ENCODE assay signal across 13 cellular contexts in genomic region chr19:14410054-14410774, GRCh38. TPM values are rescaled to one million over a fixed set of nuclear protein-coding genes. Genes with fewer than 3 reads are reported as not detected.
A peak's percentile ranks its signal among the peaks of the same experiment; 100 is the strongest.
DNase-seq lines count a peak whose midpoint lies in the region; ATAC-seq and TF ChIP-seq lines count a peak whose summit lies in the region.
"Had no signal": no experiment of that assay in that cellular context is flagged by ENCODE, and none has a peak within 500 bp of the region (broad histone marks: within the 10 kb centered on the region; RNA-seq: fewer than 3 reads in every experiment).

No MANE protein-coding gene starts in this region.

- no peak for DNase-seq in T-helper 2 cell treated with Interferon-gamma antibody and Interleukin-4, amounts not matched to agents 5 μg/mL and 100 μg/mL, for 36 hours (ENCODE audit: low spot score)
- DNase-seq in osteoblast (ENCODE audit: insufficient read length, low spot score, missing footprints) (peak; percentile 79), NOMO-1 treated with dmso at 0.1 percent for 144 hours (lab: John Stamatoyannopoulos, UW; ENCODE audit: unreplicated experiment) (no peak), SJCRH30 (no peak), gastrocnemius medialis (no peak), NCI-H774 (lab: John Stamatoyannopoulos, UW) (no peak)
- DNase-seq: NCI-H2029, small intestine, thyroid gland had no signal

- no peaks in the 10 kb centered on the region for H3K27me3 ChIP-seq in osteoblast (ENCODE audit: insufficient read depth, low read length)
- H3K27me3 ChIP-seq in SJCRH30 = no peaks in the 10 kb centered on the region
- no peaks in the 10 kb centered on the region for H3K27me3 ChIP-seq in gastrocnemius medialis
- H3K27me3 ChIP-seq: thyroid gland had no signal

- H3K27ac Mint-ChIP-seq in T-helper 2 cell treated with Interferon-gamma antibody and Interleukin-4, amounts not matched to agents 5 μg/mL and 100 μg/mL, for 36 hours = peak overlapping the region; percentile 55
- peak overlapping the region; percentile 66 for H3K27ac Mint-ChIP-seq in activated naive CD8-positive, alpha-beta T cell

- ATAC-seq in gastrocnemius medialis = no peak

- in situ Hi-C loops in gastrocnemius medialis (cut with MboI; ENCODE audit: low sequenced_read_pairs in 4 of 4) = no loop called here

- H3K4me3 ChIP-seq in osteoblast (ENCODE audit: insufficient read depth, low read length) = no peak overlapping the region
- no peak overlapping the region for H3K4me3 ChIP-seq in SJCRH30
- no peak overlapping the region for H3K4me3 ChIP-seq in gastrocnemius medialis
- H3K4me3 ChIP-seq: thyroid gland had no signal

- H3K79me2 ChIP-seq in osteoblast (ENCODE audit: insufficient read depth, low read length) = peaks cover 54% of the 10 kb centered on the region

- H3K4me1 ChIP-seq in osteoblast (ENCODE audit: insufficient read depth, low read length) = peaks cover 9% of the 10 kb centered on the region
- H3K4me1 ChIP-seq in SJCRH30 = peaks cover 18% of the 10 kb centered on the region
- H3K4me1 ChIP-seq in gastrocnemius medialis = peaks cover 0 to 5% of the 10 kb centered on the region in 2 donors

- H4K20me1 ChIP-seq in osteoblast (ENCODE audit: insufficient read depth, low read length) = peaks cover 50% of the 10 kb centered on the region

- H3K4me2 ChIP-seq in osteoblast (ENCODE audit: insufficient read depth, low read length) = no peak overlapping the region

- no peaks in the 10 kb centered on the region for H3K9me3 Mint-ChIP-seq in T-helper 2 cell treated with Interferon-gamma antibody and Interleukin-4, amounts not matched to agents 5 μg/mL and 100 μg/mL, for 36 hours
- H3K9me3 Mint-ChIP-seq in activated naive CD8-positive, alpha-beta T cell (ENCODE audit: low read depth) = no peaks in the 10 kb centered on the region
- H3K9me3 Mint-ChIP-seq: activated naive CD4-positive, alpha-beta T cell treated with anti-CD3 and anti-CD28 coated beads, Interleukin-2, amount 50 U/mL, for 24 hours had no signal

- H3K36me3 ChIP-seq in osteoblast (ENCODE audit: insufficient read depth, low read length) (peaks cover 70% of the 10 kb centered on the region), SJCRH30 (peaks cover 83% of the 10 kb centered on the region), gastrocnemius medialis (peaks cover 0 to 74% of the 10 kb centered on the region in 2 donors)

- no peaks in the 10 kb centered on the region for H3K27me3 Mint-ChIP-seq in T-helper 2 cell treated with Interferon-gamma antibody and Interleukin-4, amounts not matched to agents 5 μg/mL and 100 μg/mL, for 36 hours (ENCODE audit: low read depth)
- no peaks in the 10 kb centered on the region for H3K27me3 Mint-ChIP-seq in activated naive CD8-positive, alpha-beta T cell
- H3K27me3 Mint-ChIP-seq: activated naive CD4-positive, alpha-beta T cell treated with anti-CD3 and anti-CD28 coated beads, Interleukin-2, amount 50 U/mL, for 24 hours had no signal

- intact Hi-C loops in gastrocnemius medialis (cut with DNase I; ENCODE audit: low total_unique reads) = no loop called here

- peaks cover 18% of the 10 kb centered on the region for H3K4me1 Mint-ChIP-seq in T-helper 2 cell treated with Interferon-gamma antibody and Interleukin-4, amounts not matched to agents 5 μg/mL and 100 μg/mL, for 36 hours (ENCODE audit: low read depth)
- H3K4me1 Mint-ChIP-seq in activated naive CD8-positive, alpha-beta T cell (ENCODE audit: low read depth) = peaks cover 29% of the 10 kb centered on the region

- H3K9me3 ChIP-seq in osteoblast (ENCODE audit: low read depth, low read length) (no peaks in the 10 kb centered on the region), SJCRH30 (replicated peaks) (no peaks in the 10 kb centered on the region), gastrocnemius medialis (no peaks in the 10 kb centered on the region)
- H3K9me3 ChIP-seq: thyroid gland had no signal

- H3K36me3 Mint-ChIP-seq in T-helper 2 cell treated with Interferon-gamma antibody and Interleukin-4, amounts not matched to agents 5 μg/mL and 100 μg/mL, for 36 hours (ENCODE audit: low read depth) = peaks cover 73% of the 10 kb centered on the region
- H3K36me3 Mint-ChIP-seq in activated naive CD8-positive, alpha-beta T cell = no peaks in the 10 kb centered on the region

- no peak overlapping the region for H2AFZ ChIP-seq in osteoblast (ENCODE audit: low read length)

- H3K27ac ChIP-seq in osteoblast (ENCODE audit: low read depth, low read length) (no peak overlapping the region), SJCRH30 (no peak overlapping the region), gastrocnemius medialis (no peak overlapping the region)
- H3K27ac ChIP-seq: HL-60, thyroid gland had no signal

- no peak overlapping the region for H3K4me3 Mint-ChIP-seq in T-helper 2 cell treated with Interferon-gamma antibody and Interleukin-4, amounts not matched to agents 5 μg/mL and 100 μg/mL, for 36 hours
- H3K4me3 Mint-ChIP-seq in activated naive CD8-positive, alpha-beta T cell = no peak overlapping the region

- no peak for TF ChIP-seq CTCF in osteoblast (IDR thresholded peaks at IDR 0.05; ENCODE audit: extremely low read depth, low read depth, low read length)
- TF ChIP-seq CTCF in gastrocnemius medialis (IDR thresholded peaks at IDR 0.05 in 4 of 5, conservative IDR thresholded peaks at IDR 0.05 in 1 of 5) = no peak

- TF ChIP-seq POLR2A in GM15510 (IDR thresholded peaks at IDR 0.05; ENCODE audit: borderline replicate concordance, extremely low read depth, insufficient read length) (peak; percentile 11), gastrocnemius medialis (IDR thresholded peaks at IDR 0.05) (no peak)

RNA-seq across cellular contexts. Expression of gene DDX39A, which starts 8.9 kb away (rescaled TPM):
- total RNA-seq in osteoblast (42.1 and 49.2 TPM in 2 replicates), gastrocnemius medialis (10 to 100 TPM; 23.9 to 59.2 (median 41.3) TPM)
- 180 and 188 TPM in 2 replicates for total RNA-seq in SJCRH30 (2014; rRNA removed; shearing (Covaris generic))

RNA-seq across cellular contexts. Expression of gene PKN1, which starts 22.9 kb away (rescaled TPM):
- total RNA-seq in osteoblast = 138 and 167 TPM in 2 replicates
- total RNA-seq in SJCRH30 (2014; rRNA removed; shearing (Covaris generic)) = 63.5 and 66.2 TPM in 2 replicates
- 100 to 1,000 TPM in 1 of 4 donors, 10 to 100 TPM in 3; 52.1 to 130 (median 81.3) TPM for total RNA-seq in gastrocnemius medialis

RNA-seq across cellular contexts. Expression of gene ADGRE5, which starts 29.0 kb away (rescaled TPM):
- total RNA-seq in osteoblast (16.8 and 25.3 TPM in 2 replicates), gastrocnemius medialis (10 to 100 TPM; 22.4 to 49.5 (median 32.6) TPM)
- 20.4 and 22.6 TPM in 2 replicates for total RNA-seq in SJCRH30 (2014; rRNA removed; shearing (Covaris generic))
